In genomic region chr1:9267352-9267686, GRCh38 we compare ENCODE assay signal across 10 cellular contexts. TPM values are rescaled to one million over a fixed set of nuclear protein-coding genes. Genes with fewer than 3 reads are reported as not detected.
A peak's percentile ranks its signal among the peaks of the same experiment; 100 is the strongest.
DNase-seq lines count a peak whose midpoint lies in the region; ATAC-seq, FAIRE-seq and TF ChIP-seq lines count a peak whose summit lies in the region.
"Had no signal": no experiment of that assay in that cellular context is flagged by ENCODE, and none has a peak within 500 bp of the region (broad histone marks: within the 10 kb centered on the region; RNA-seq: fewer than 3 reads in every experiment).

No MANE protein-coding gene starts in this region.

- H2AFZ ChIP-seq in MM.1S (ENCODE audit: low read length), result peak overlapping the region; percentile 32; the same call in 1 of the 2 replicates
- H2AFZ ChIP-seq in K562 (ENCODE audit: low read depth, low read length), result no peak overlapping the region

- 0 out of 2 replicates have a peak, but pooled peaks have one; percentile 0 for TF ChIP-seq CTCF in MM.1S (IDR thresholded peaks at IDR 0.05; ENCODE audit: low read length)
- TF ChIP-seq CTCF in K562 (IDR thresholded peaks at IDR 0.05 in 2 of 3, conservative IDR thresholded peaks at IDR 0.05 in 1 of 3; ENCODE audit: insufficient read depth in 2 of 3, low read depth in 1 of 3, low read length in 3 of 3), result 0 out of 6 replicates have a peak, but pooled peaks of 1 of the 3 experiments have one; percentile 7
- peak in 3 of 5 experiments; percentile 3 to 9 (median 5) for TF ChIP-seq CTCF in gastrocnemius medialis (IDR thresholded peaks at IDR 0.05 in 4 of 5, conservative IDR thresholded peaks at IDR 0.05 in 1 of 5)

- FAIRE-seq in K562 (lab: Jason Lieb, UNC), result no peak
- FAIRE-seq: bronchial epithelial cell had no signal

- no peaks in the 10 kb centered on the region for H3K9me1 ChIP-seq in K562 (ENCODE audit: control insufficient read depth, insufficient read depth, low read length)

- DNase-seq in MM.1S (no peak), K562 (ENCODE audit: extremely low read depth in 1 of 4, low spot score in 3 of 4) (no peak), gastrocnemius medialis (no peak), erythroblast (lab: John Stamatoyannopoulos, UW) (no peak)
- DNase-seq in effector CD8-positive, alpha-beta T cell (lab: John Stamatoyannopoulos, UW), result no peak
- DNase-seq: SW 1271 had no signal

- BruUV-seq in K562 (replicated peaks; lab: Mats Ljungman, UMichigan), result no TSS peak

- TF ChIP-seq POLR2A in K562 (conservative IDR thresholded peaks at IDR 0.05) (no peak), gastrocnemius medialis (IDR thresholded peaks at IDR 0.05) (no peak), erythroblast (IDR thresholded peaks at IDR 0.05; ENCODE audit: low read length) (no peak)

- no peaks in the 10 kb centered on the region for H3F3A ChIP-seq in MM.1S (ENCODE audit: insufficient read depth, low read length)

- in situ Hi-C loops in K562 (cut with MboI), result no loop called here
- in situ Hi-C loops in gastrocnemius medialis (cut with MboI; ENCODE audit: low sequenced_read_pairs in 4 of 4), result no loop called here

- WGBS in K562 (ENCODE audit: insufficient coverage, low coverage, missing lambda C conversion rate), result 20% methylated on average over 7 of the region's 7 CpGs

- no peaks in the 10 kb centered on the region for H3K9me2 ChIP-seq in MM.1S (replicated peaks; ENCODE audit: insufficient read depth, low read length)

- intact Hi-C loops in K562 (cut with micrococcal nuclease), result loop anchor here (1.0 to 5.0 kb wide), 3 partner anchors 22 to 224 kb away; no protein-coding TSS in a partner anchor
- intact Hi-C loops in gastrocnemius medialis (cut with DNase I; ENCODE audit: low total_unique reads), result loop anchor here (1.0 kb wide), 3 partner anchors 86 to 224 kb away; no protein-coding TSS in a partner anchor

- no peaks in the 10 kb centered on the region for H3K9me3 ChIP-seq in BLaER1
- no peaks in the 10 kb centered on the region for H3K9me3 ChIP-seq in MM.1S (replicated peaks; ENCODE audit: insufficient read depth, low read length)
- no peaks in the 10 kb centered on the region for H3K9me3 ChIP-seq in K562 (replicated peaks; ENCODE audit: control insufficient read depth, insufficient read depth, low read depth, low read length)
- H3K9me3 ChIP-seq in gastrocnemius medialis, result no peaks in the 10 kb centered on the region

- H3K79me2 ChIP-seq in MM.1S (ENCODE audit: low read length), result no peaks in the 10 kb centered on the region
- H3K79me2 ChIP-seq in K562 (ENCODE audit: control insufficient read depth, insufficient read depth, low read length), result no peaks in the 10 kb centered on the region

- no peak overlapping the region for H3K4me3 ChIP-seq in BLaER1
- H3K4me3 ChIP-seq in MM.1S (ENCODE audit: low read length), result no peak overlapping the region
- H3K4me3 ChIP-seq in K562, result no peak overlapping the region
- no peak overlapping the region for H3K4me3 ChIP-seq in gastrocnemius medialis

- H3K4me1 ChIP-seq in BLaER1 (peaks cover 65% of the 10 kb centered on the region), MM.1S (ENCODE audit: low read length) (0 out of 2 replicates have a peak, but pooled peaks cover 3% of the 10 kb centered on the region), K562 (replicated peaks in 1 of 2; ENCODE audit: control insufficient read depth in 2 of 2, insufficient read depth in 2 of 2, low read length in 2 of 2) (peaks cover 0 to 17% of the 10 kb centered on the region in 2 experiments; a peak in 2 of 5 replicates), gastrocnemius medialis (peaks cover 42 to 52% of the 10 kb centered on the region in 2 donors)

- H3K27ac ChIP-seq in BLaER1, result no peak overlapping the region
- H3K27ac ChIP-seq in MM.1S (ENCODE audit: low read length), result no peak overlapping the region
- H3K27ac ChIP-seq in K562 (ENCODE audit: extremely low read depth, low read depth, low read length), result no peak overlapping the region
- H3K27ac ChIP-seq in gastrocnemius medialis, result peak overlapping the region; percentile 7 to 64 (median 46)
- H3K27ac ChIP-seq: HL-60 had no signal

- POLR2A ChIA-PET in K562 (lab: Yijun Ruan, JAX), result interaction anchor here (1.0 to 1.1 kb wide), 2 partner anchors 23 to 224 kb away, joined by 4 to 6 read pairs; no protein-coding TSS in a partner anchor

- ATAC-seq in K562 (peak; percentile 19), gastrocnemius medialis (no peak), HG03565 (IDR thresholded peaks at IDR 0.05; ENCODE audit: unreplicated experiment) (no peak)

- no peak for TF ChIP-seq EP300 in K562 (IDR thresholded peaks at IDR 0.05; ENCODE audit: low read length)

- no peak for TF ChIP-seq RAD21 in K562 (CRISPR knock-in tag; conservative IDR thresholded peaks at IDR 0.05 in 1 of 2, IDR thresholded peaks at IDR 0.05 in 1 of 2)

- no peak overlapping the region for H3K9ac ChIP-seq in BLaER1
- H3K9ac ChIP-seq in MM.1S (ENCODE audit: low read length), result no peak overlapping the region
- H3K9ac ChIP-seq in K562 (ENCODE audit: insufficient read depth in 1 of 2, low read depth in 2 of 2, low read length in 2 of 2), result no peak overlapping the region

- H4K20me1 ChIP-seq in BLaER1 (0 out of 2 replicates have a peak, but pooled peaks cover 21% of the 10 kb centered on the region), MM.1S (ENCODE audit: insufficient read depth, low read length) (no peaks in the 10 kb centered on the region), K562 (replicated peaks; ENCODE audit: control insufficient read depth, insufficient read depth, low read length) (peaks cover 42% of the 10 kb centered on the region)

- H3K27me3 ChIP-seq in BLaER1 (no peaks in the 10 kb centered on the region), MM.1S (replicated peaks; ENCODE audit: insufficient read depth, low read length) (no peaks in the 10 kb centered on the region), K562 (ENCODE audit: control insufficient read depth in 2 of 2, insufficient read depth in 2 of 2, low read length in 2 of 2) (peaks cover 62 to 88% of the 10 kb centered on the region in 2 experiments), gastrocnemius medialis (no peaks in the 10 kb centered on the region)

- peak overlapping the region; percentile 79; the same call in 1 of the 2 replicates for H3K4me2 ChIP-seq in BLaER1
- peak overlapping the region; percentile 28; the same call in 1 of the 2 replicates for H3K4me2 ChIP-seq in MM.1S (ENCODE audit: low read depth, low read length)
- no peak overlapping the region for H3K4me2 ChIP-seq in K562 (ENCODE audit: insufficient read depth, low read length)

- H3K36me3 ChIP-seq in BLaER1, result peaks cover 38% of the 10 kb centered on the region
- H3K36me3 ChIP-seq in MM.1S (replicated peaks; ENCODE audit: insufficient read depth, low read length), result no peaks in the 10 kb centered on the region
- no peaks in the 10 kb centered on the region for H3K36me3 ChIP-seq in K562 (ENCODE audit: control insufficient read depth, insufficient read depth, low read length)
- H3K36me3 ChIP-seq in gastrocnemius medialis, result peaks cover 0 to 35% of the 10 kb centered on the region in 2 donors

- CTCF ChIA-PET in K562 (lab: Yijun Ruan, JAX; ENCODE audit: low intra/inter-chr PET ratio), result interaction anchor here (0.6 to 3.8 kb wide), 7 partner anchors 16 to 1921 kb away, joined by 3 to 32 read pairs (median 4); no protein-coding TSS in a partner anchor

TF ChIP-seq in K562, 482 proteins besides CTCF, POLR2A, EP300 and RAD21 (continues in another document):
- TF ChIP-seq ZNF282 (CRISPR knock-in tag; IDR thresholded peaks at IDR 0.05) (0 out of 2 replicates have a peak, but pooled peaks have one; percentile 38), GABPB1 (CRISPR knock-in tag; IDR thresholded peaks at IDR 0.05) (0 out of 2 replicates have a peak, but pooled peaks have one; percentile 35)

RNA-seq across cellular contexts. Expression of gene SPSB1, which starts 25.4 kb away (rescaled TPM):
- total RNA-seq in K562 (2011; cell fraction: chromatin; rRNA removed; ENCODE audit: low replicate concordance), result not detected in 2 replicates
- 0.33 TPM in 1 of 2 replicates, not detected in the other for total RNA-seq in K562 (2011; cell fraction: nucleolus; rRNA removed)
- total RNA-seq in K562 (2011; cell fraction: nucleoplasm; rRNA removed), result not detected in 2 replicates
- 0.08 TPM in 1 of 2 replicates, not detected in the other for total RNA-seq in K562 (2014; rRNA removed)
- total RNA-seq in K562 (2014; rRNA removed; fragmentation: Illumina TruSeq; extraction: Trizol), result not detected in 2 replicates
- 0.08 TPM in 1 of 2 replicates, not detected in the other for total RNA-seq in K562 (2015; rRNA removed; fragmentation: Illumina TruSeq; extraction: Trizol)
- 0.22 and 0.35 TPM in 2 replicates for total RNA-seq in K562 (2021)
- 0.09 and 0.14 TPM in 2 replicates for polyA plus RNA-seq in K562 (2011; rRNA removed)
- polyA plus RNA-seq in K562 (2011; cell fraction: cytosol; rRNA removed), result 0.04 and 0.15 TPM in 2 replicates
- 0.17 TPM in 1 of 2 replicates, not detected in the other for polyA plus RNA-seq in K562 (2011; cell fraction: nucleus; rRNA removed)
- polyA plus RNA-seq in K562 (2012), result 0.09 and 0.10 TPM in 2 replicates
- polyA plus RNA-seq in K562 (2014; fragmentation: Illumina TruSeq; extraction: Trizol), result 0.22 TPM in 1 of 2 replicates, not detected in the other
- under 1 TPM in 1 of 2 experiments, not detected in 1; 0.06 TPM for polyA plus RNA-seq in K562 (2014; fragmentation: Nextera tagmentation; extraction: Ambion mirVana)
- 0.65 TPM in 1 of 2 replicates, not detected in the other for polyA plus RNA-seq in K562 (2014; rRNA removed)
- 0.12 TPM in 1 of 2 replicates, not detected in the other for polyA minus RNA-seq in K562 (2011; rRNA and poly(A)+ RNA removed)
- polyA minus RNA-seq in K562 (2011; cell fraction: cytosol; rRNA and poly(A)+ RNA removed), result 0.55 TPM in 1 of 2 replicates, not detected in the other
- polyA minus RNA-seq in K562 (2011; cell fraction: nucleus; rRNA and poly(A)+ RNA removed), result 0.11 TPM in 1 of 2 replicates, not detected in the other
- 100 to 1,000 TPM in 1 of 4 donors, 10 to 100 TPM in 3; 40.4 to 161 (median 56.6) TPM for total RNA-seq in gastrocnemius medialis

RNA-seq across cellular contexts. Expression of gene H6PD, which starts 32.7 kb away (rescaled TPM):
- 1.6 and 4.4 TPM in 2 replicates for total RNA-seq in K562 (2011; cell fraction: chromatin; rRNA removed; ENCODE audit: low replicate concordance)
- 3.2 and 3.8 TPM in 2 replicates for total RNA-seq in K562 (2011; cell fraction: nucleolus; rRNA removed)
- 3.3 and 3.5 TPM in 2 replicates for total RNA-seq in K562 (2011; cell fraction: nucleoplasm; rRNA removed)
- total RNA-seq in K562 (2014; rRNA removed) (1.0 and 1.5 TPM in 2 replicates), K562 (2014; rRNA removed; fragmentation: Illumina TruSeq; extraction: Trizol) (0.84 and 1.2 TPM in 2 replicates), K562 (2015; rRNA removed; fragmentation: Illumina TruSeq; extraction: Trizol) (1.5 and 1.7 TPM in 2 replicates), K562 (2021) (1.8 and 2.5 TPM in 2 replicates), gastrocnemius medialis (10 to 100 TPM; 37.3 to 65.1 (median 44.4) TPM)
- polyA plus RNA-seq in K562 (2011; rRNA removed) (0.82 and 1.9 TPM in 2 replicates), K562 (2014; fragmentation: Illumina TruSeq; extraction: Trizol) (0.95 and 1.1 TPM in 2 replicates), K562 (2014; fragmentation: Nextera tagmentation; extraction: Ambion mirVana) (under 1 TPM; 0.04 to 0.08 TPM), K562 (2014; rRNA removed) (1.1 and 1.2 TPM in 2 replicates)
- 1.4 and 1.8 TPM in 2 replicates for polyA plus RNA-seq in K562 (2011; cell fraction: cytosol; rRNA removed)
- polyA plus RNA-seq in K562 (2011; cell fraction: nucleus; rRNA removed), result 1.7 and 1.8 TPM in 2 replicates
- 1.5 and 6.3 TPM in 2 replicates for polyA plus RNA-seq in K562 (2012)
- polyA minus RNA-seq in K562 (2011; rRNA and poly(A)+ RNA removed), result 0.95 and 1.0 TPM in 2 replicates
- 1.7 and 2.8 TPM in 2 replicates for polyA minus RNA-seq in K562 (2011; cell fraction: cytosol; rRNA and poly(A)+ RNA removed)
- polyA minus RNA-seq in K562 (2011; cell fraction: nucleus; rRNA and poly(A)+ RNA removed), result 0.81 and 1.00 TPM in 2 replicates

Comparison
In these comparisons a context has a peak if more than half of its experiments do, and no peak if none do; other contexts are left out.
1. H3K27ac ChIP-seq: peak in gastrocnemius medialis (4 of 4); none in BLaER1 (single experiment), MM.1S (single experiment) and K562 (single experiment).
2. RNA of gene SPSB1, which starts 25.4 kb away (total RNA-seq): 40.4 to 161 TPM in gastrocnemius medialis; 0.08 to 0.35 TPM in K562; every median in the first group is over 10 times any median in the second.
3. RNA of gene H6PD, which starts 32.7 kb away (total RNA-seq): 37.3 to 65.1 TPM in gastrocnemius medialis; 0.84 to 4.4 TPM in K562; every median in the first group is over 4 times any median in the second.